24 cellular contexts compared by ENCODE assay signal in genomic region chr12:45742590-45742989, GRCh38.
"Had no signal": no experiment of that assay in that cellular context is flagged by ENCODE, and none has a peak within 500 bp of the region (broad histone marks: within the 10 kb centered on the region; RNA-seq: fewer than 3 reads in every experiment).

No MANE protein-coding gene starts in this region.

- H3K4me3 ChIP-seq: cardiac muscle cell, Peyer's patch, SJCRH30 had no signal

- H3K27ac ChIP-seq: brain microvascular endothelial cell, cardiac muscle cell, Peyer's patch, RWPE1, SJCRH30, WERI-Rb-1 had no signal

- H3K9ac ChIP-seq: SK-N-SH had no signal

- H3K4me1 ChIP-seq: Peyer's patch, SJCRH30 had no signal

- H3K9me2 ChIP-seq: SK-N-SH had no signal

- H3K27me3 ChIP-seq: brain microvascular endothelial cell, cardiac muscle cell, Peyer's patch, SJCRH30 had no signal

- DNase-seq: activated CD4-positive, alpha-beta T cell treated with anti-CD3 and anti-CD28 coated beads for 4 hours; activated CD8-positive, alpha-beta memory T cell treated with anti-CD3 and anti-CD28 coated beads, Interleukin-2, amount 50 U/mL, for 4 hours; activated CD8-positive, alpha-beta T cell treated with anti-CD3 and anti-CD28 coated beads for 36 hours; activated gamma-delta T cell treated with Interleukin-2 at 50 U/mL for 16 hours; activated naive CD4-positive, alpha-beta T cell treated with anti-CD3 and anti-CD28 coated beads, Interleukin-2, amount 10 ng/mL, durations not matched to agents 7 days and 5 days; activated naive CD8-positive, alpha-beta T cell treated with anti-CD3 and anti-CD28 coated beads for 36 hours; activated T-cell treated with anti-CD3 and anti-CD28 coated beads, Interleukin-2, amount 50 U/mL, for 72 hours; brain microvascular endothelial cell; NCI-H1048; NCI-H146; NCI-H187 treated with DMSO at 0.1 percent for 48 hours; NCI-H2081 treated with DMSO at 0.1 percent for 48 hours; NCI-H345; NCI-H510A; NCI-H69; NK-92 treated with Interleukin-12 subunit alpha and Interleukin-12 subunit beta, amount 100 ng/mL, for 24 hours; Peyer's patch; Right ventricle myocardium superior; SJCRH30; SK-N-SH; T-helper 1 cell; WERI-Rb-1 had no signal

- H3K4me2 ChIP-seq: SK-N-SH had no signal

- H3K36me3 ChIP-seq: brain microvascular endothelial cell, cardiac muscle cell, Peyer's patch had no signal
